In genomic region chr12:10562306-10562933, GRCh38 we compare ENCODE assay signal across 8 cellular contexts. TPM values are rescaled to one million over a fixed set of nuclear protein-coding genes. Genes with fewer than 3 reads are reported as not detected.
DNase-seq lines count a peak whose midpoint lies in the region; ATAC-seq and TF ChIP-seq lines count a peak whose summit lies in the region.

No MANE protein-coding gene starts in this region.

- H3K79me2 ChIP-seq in fibroblast of lung (ENCODE audit: control insufficient read depth, insufficient read depth, low read length) (no peaks in the 10 kb centered on the region), trophoblast cell (ENCODE audit: control insufficient read depth, insufficient read depth, low read length, poor library complexity) (no peaks in the 10 kb centered on the region)

- H3K23ac ChIP-seq in trophoblast cell (ENCODE audit: low read length): no peak overlapping the region

- no CpG with 5 or more reads among the region's 1 CpG for WGBS in trophoblast cell (ENCODE audit: extremely low coverage, insufficient coverage, insufficient read length)

- no peak overlapping the region for H4K8ac ChIP-seq in trophoblast cell (ENCODE audit: low read depth, low read length)

- H3K4me1 ChIP-seq in fibroblast of lung (ENCODE audit: control insufficient read depth, extremely low read depth, insufficient read depth, low read length) (no peaks in the 10 kb centered on the region), trophoblast cell (ENCODE audit: control insufficient read depth in 1 of 2, insufficient read depth in 2 of 2, low read length in 2 of 2) (no peaks in the 10 kb centered on the region)

- H3K79me1 ChIP-seq in trophoblast cell (ENCODE audit: low read length): no peaks in the 10 kb centered on the region

- H3K14ac ChIP-seq in trophoblast cell (ENCODE audit: low read length): no peak overlapping the region

- H3K9ac ChIP-seq in fibroblast of lung (ENCODE audit: insufficient read depth, low read length) (no peak overlapping the region), trophoblast cell (ENCODE audit: low read length) (no peak overlapping the region)

- H2AK5ac ChIP-seq in trophoblast cell (ENCODE audit: low read length): no peak overlapping the region

- ATAC-seq in HG03039 (IDR thresholded peaks at IDR 0.05; ENCODE audit: unreplicated experiment): no peak
- no peak for ATAC-seq in HG03521 (IDR thresholded peaks at IDR 0.05; ENCODE audit: unreplicated experiment)

- no peak overlapping the region for H2BK5ac ChIP-seq in trophoblast cell (ENCODE audit: low read depth, low read length, poor library complexity)

- no peaks in the 10 kb centered on the region for H3K36me3 ChIP-seq in fibroblast of lung (ENCODE audit: control insufficient read depth, insufficient read depth, low read length)
- H3K36me3 ChIP-seq in trophoblast cell (ENCODE audit: control insufficient read depth in 1 of 2, insufficient read depth in 2 of 2, low read length in 2 of 2): no peaks in the 10 kb centered on the region

- H3K4me3 ChIP-seq in fibroblast of lung (replicated peaks in 1 of 4; ENCODE audit: control extremely low read depth in 1 of 4, insufficient read depth in 1 of 4, low read depth in 3 of 4, low read length in 4 of 4) (no peak overlapping the region), trophoblast cell (ENCODE audit: low read depth, low read length) (no peak overlapping the region)

- DNase-seq in NCI-H510A treated with DMSO at 0.1 percent for 48 hours (lab: John Stamatoyannopoulos, UW) (peak; percentile 56), NCI-H510A (lab: John Stamatoyannopoulos, UW) (no peak), HuH-7 (ENCODE audit: low spot score) (peak; percentile 12), SK-N-DZ (ENCODE audit: low spot score) (peak; percentile 30), fibroblast of lung (ENCODE audit: low read depth in 2 of 2) (peak; percentile 14 to 73), trophoblast cell (peak; percentile 10 to 76)

- no peak overlapping the region for H2BK120ac ChIP-seq in trophoblast cell (ENCODE audit: insufficient read depth, low read length, poor library complexity)

- no peaks in the 10 kb centered on the region for H4K20me1 ChIP-seq in fibroblast of lung (ENCODE audit: control insufficient read depth, extremely low read depth, insufficient read depth, low read length)

- H3K9me3 ChIP-seq in fibroblast of lung (ENCODE audit: control insufficient read depth, insufficient read depth, low read depth, low read length): no peaks in the 10 kb centered on the region
- no peaks in the 10 kb centered on the region for H3K9me3 ChIP-seq in trophoblast cell (ENCODE audit: insufficient read depth, low read depth, low read length)

- peak; percentile 34 to 58 for TF ChIP-seq CTCF in fibroblast of lung (conservative IDR thresholded peaks at IDR 0.05 in 1 of 2, IDR thresholded peaks at IDR 0.05 in 1 of 2; ENCODE audit: low read depth in 1 of 2, low read length in 2 of 2)

- H3K4ac ChIP-seq in trophoblast cell (ENCODE audit: low read depth, low read length): no peak overlapping the region

- no peak overlapping the region for H4K12ac ChIP-seq in trophoblast cell (ENCODE audit: low read depth, low read length)

- H3K4me2 ChIP-seq in fibroblast of lung (ENCODE audit: extremely low read depth, insufficient read depth, low read length) (no peak overlapping the region), trophoblast cell (ENCODE audit: low read length) (no peak overlapping the region)

- H3K27me3 ChIP-seq in fibroblast of lung (ENCODE audit: control insufficient read depth, insufficient read depth, low read length) (peaks cover 2% of the 10 kb centered on the region), trophoblast cell (ENCODE audit: insufficient read depth, low read length) (no peaks in the 10 kb centered on the region)

- no peak overlapping the region for H2AFZ ChIP-seq in fibroblast of lung (ENCODE audit: low read length)
- no peak overlapping the region for H2AFZ ChIP-seq in trophoblast cell (ENCODE audit: insufficient read depth, low read length, poor library complexity)

- H4K91ac ChIP-seq in trophoblast cell (ENCODE audit: low read depth, low read length): no peak overlapping the region

- H3K27ac ChIP-seq in fibroblast of lung (ENCODE audit: insufficient read depth, low read length) (no peak overlapping the region), trophoblast cell (ENCODE audit: low read depth, low read length) (no peak overlapping the region)

- H2BK12ac ChIP-seq in trophoblast cell (ENCODE audit: low read length): no peak overlapping the region

- no peak overlapping the region for H3K18ac ChIP-seq in trophoblast cell (ENCODE audit: low read length)

RNA-seq across cellular contexts. Expression of gene MAGOHB, which starts 51.0 kb away (rescaled TPM):
- polyA plus RNA-seq in SK-N-DZ (2014; cell fraction: cytosol; rRNA removed): 54.9 and 64.2 TPM in 2 replicates
- polyA plus RNA-seq in SK-N-DZ (2014; cell fraction: nucleus; rRNA removed): 56.7 and 82.0 TPM in 2 replicates
- total RNA-seq in fibroblast of lung: 10.5 and 21.1 TPM in 2 replicates
- polyA plus RNA-seq in fibroblast of lung: 29.8 and 48.6 TPM in 2 replicates
- 48.2 and 66.6 TPM in 2 replicates for polyA plus RNA-seq in fibroblast of lung (2012)
- 2.2 TPM in 1 of 2 replicates, not detected in the other for polyA minus RNA-seq in fibroblast of lung (ENCODE audit: low replicate concordance)
- polyA plus RNA-seq in trophoblast cell (2013): 32.1 TPM in 2 replicates

RNA-seq across cellular contexts. Expression of gene EIF2S3B, which starts 56.7 kb away (rescaled TPM):
- 0.54 and 0.74 TPM in 2 replicates for polyA plus RNA-seq in SK-N-DZ (2014; cell fraction: cytosol; rRNA removed)
- polyA plus RNA-seq in SK-N-DZ (2014; cell fraction: nucleus; rRNA removed): 0.30 and 0.37 TPM in 2 replicates
- 1.7 and 1.8 TPM in 2 replicates for total RNA-seq in fibroblast of lung
- 0.42 and 0.66 TPM in 2 replicates for polyA plus RNA-seq in fibroblast of lung
- polyA plus RNA-seq in fibroblast of lung (2012): 0.41 and 0.55 TPM in 2 replicates
- polyA minus RNA-seq in fibroblast of lung (ENCODE audit: low replicate concordance): not detected in 2 replicates
- 3.3 TPM in 2 replicates for polyA plus RNA-seq in trophoblast cell (2013)
